ENCODE assay signal across 8 cellular contexts in the genomic region with DNA sequence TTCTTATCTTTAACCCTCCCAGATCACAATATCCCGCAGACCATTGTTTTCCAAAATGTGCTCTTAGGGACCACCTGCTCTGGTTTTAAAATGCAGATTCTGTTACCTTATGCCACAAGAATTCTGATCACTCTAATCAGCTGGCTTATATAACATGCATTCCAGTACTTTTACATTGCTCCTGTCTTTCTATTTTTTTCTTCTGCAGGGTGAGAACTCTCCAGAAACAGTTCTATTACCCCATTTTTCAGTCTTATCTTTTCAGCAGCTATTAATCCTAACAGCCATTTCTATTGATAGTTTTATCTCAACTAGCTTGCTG. TPM values are rescaled to one million over a fixed set of nuclear protein-coding genes. Genes with fewer than 3 reads are reported as not detected.
A peak's percentile ranks its signal among the peaks of the same experiment; 100 is the strongest.
DNase-seq lines count a peak whose midpoint lies in the region; ATAC-seq and TF ChIP-seq lines count a peak whose summit lies in the region.

No MANE protein-coding gene starts in this region.

- H3K4me3 Mint-ChIP-seq in central memory CD8-positive, alpha-beta T cell: peak overlapping the region; percentile 93

- H3K27ac Mint-ChIP-seq in central memory CD8-positive, alpha-beta T cell (ENCODE audit: low read depth): peak overlapping the region; percentile 94

- TF ChIP-seq EP300 in upper lobe of left lung (IDR thresholded peaks at IDR 0.05): no peak

- H3K9me3 Mint-ChIP-seq in central memory CD8-positive, alpha-beta T cell: no peaks in the 10 kb centered on the region

- H3K27ac ChIP-seq in cardiac muscle cell: peak overlapping the region; percentile 76
- peak overlapping the region; percentile 50 to 67 for H3K27ac ChIP-seq in mucosa of rectum (ENCODE audit: low read depth in 2 of 2, low read length in 2 of 2)
- H3K27ac ChIP-seq in upper lobe of left lung: peak overlapping the region; percentile 98 to 100 (median 100)

- H3K4me1 ChIP-seq in cardiac muscle cell (ENCODE audit: low read depth): peaks cover 29% of the 10 kb centered on the region
- peaks cover 11 to 23% of the 10 kb centered on the region in 2 donors for H3K4me1 ChIP-seq in mucosa of rectum (ENCODE audit: control insufficient read depth in 2 of 2, insufficient read depth in 2 of 2, low read length in 2 of 2)
- H3K4me1 ChIP-seq in upper lobe of left lung: peaks cover 51 to 62% (median 60%) of the 10 kb centered on the region in 4 donors

- intact Hi-C loops in cardiac septum (cut with DNase I) (loop anchor here (2.0 to 10.0 kb wide), 2 partner anchors 109 to 141 kb away; partner anchors contain the start of gene MED4), posterior cingulate gyrus (cut with DNase I) (loop anchor here (10.0 kb wide), 2 partner anchors 141 to 349 kb away; partner anchors contain the start of gene MED4)

- H3K27me3 Mint-ChIP-seq in central memory CD8-positive, alpha-beta T cell: no peaks in the 10 kb centered on the region

- H3K36me3 ChIP-seq in cardiac muscle cell (no peaks in the 10 kb centered on the region), mucosa of rectum (ENCODE audit: control insufficient read depth in 2 of 2, insufficient read depth in 2 of 2, low read length in 2 of 2) (no peaks in the 10 kb centered on the region), upper lobe of left lung (peaks cover 0 to 12% (median 4%) of the 10 kb centered on the region in 4 donors)

- ATAC-seq in central memory CD8-positive, alpha-beta T cell (replicated peaks; ENCODE audit: extremely low read depth, poor library complexity, severe bottlenecking): no peak
- ATAC-seq in upper lobe of left lung (ENCODE audit: low FRiP score in 2 of 2): no peak

- TF ChIP-seq CTCF in cardiac muscle cell (IDR thresholded peaks at IDR 0.05; ENCODE audit: low read depth, low read length) (no peak), upper lobe of left lung (IDR thresholded peaks at IDR 0.05) (no peak)

- H3K27me3 ChIP-seq in cardiac muscle cell (no peaks in the 10 kb centered on the region), mucosa of rectum (ENCODE audit: control insufficient read depth in 2 of 2, insufficient read depth in 2 of 2, low read length in 2 of 2) (no peaks in the 10 kb centered on the region), upper lobe of left lung (no peaks in the 10 kb centered on the region)

- H3K4me3 ChIP-seq in cardiac muscle cell (peak overlapping the region; percentile 97), mucosa of rectum (ENCODE audit: low read length in 2 of 2) (peak overlapping the region; percentile 97 to 99), upper lobe of left lung (peak overlapping the region; percentile 6 to 95 (median 91))

- DNase-seq in cardiac muscle cell (ENCODE audit: low read depth in 1 of 2, low spot score in 1 of 2) (peak in 1 of 2 donors; percentile 6), cardiac septum (ENCODE audit: low spot score) (no peak), upper lobe of left lung (no peak), posterior cingulate gyrus (no peak), H4 (ENCODE audit: low spot score) (no peak)
- DNase-seq in central memory CD8-positive, alpha-beta T cell (ENCODE audit: low spot score in 2 of 2): no peak
- no peak for DNase-seq in effector CD8-positive, alpha-beta T cell (lab: John Stamatoyannopoulos, UW)

- TF ChIP-seq POLR2A in upper lobe of left lung (IDR thresholded peaks at IDR 0.05): no peak

- no peaks in the 10 kb centered on the region for H3K9me3 ChIP-seq in cardiac muscle cell (ENCODE audit: low read depth)
- no peaks in the 10 kb centered on the region for H3K9me3 ChIP-seq in mucosa of rectum (ENCODE audit: control insufficient read depth in 2 of 2, low read length in 2 of 2)
- H3K9me3 ChIP-seq in upper lobe of left lung: no peaks in the 10 kb centered on the region

- peaks cover 40% of the 10 kb centered on the region for H3K4me1 Mint-ChIP-seq in central memory CD8-positive, alpha-beta T cell

- H3K9ac ChIP-seq in mucosa of rectum (ENCODE audit: low read depth in 1 of 2, low read length in 2 of 2): peak overlapping the region in 1 of 2 donors; percentile 60

- H3K36me3 Mint-ChIP-seq in central memory CD8-positive, alpha-beta T cell (ENCODE audit: insufficient read depth): peaks cover 31% of the 10 kb centered on the region

- 26 to 47% methylated on average over 1 of the region's 1 CpG for WGBS in upper lobe of left lung, 2 donors

RNA-seq across cellular contexts. Expression of gene ITM2B, which starts 2.8 kb away (rescaled TPM):
- 123 and 135 TPM in 2 replicates for total RNA-seq in cardiac muscle cell
- 360 and 404 TPM in 2 replicates for polyA plus RNA-seq in cardiac muscle cell
- 386 TPM for total RNA-seq in cardiac septum
- total RNA-seq in upper lobe of left lung: 100 to 1,000 TPM in 5 of 6 donors, 10 to 100 TPM in 1; 90.1 to 854 (median 640) TPM
- 141 and 211 TPM in 2 replicates for total RNA-seq in H4 (2014; rRNA removed; shearing (Covaris generic))
